ENCODE assay signal across 21 cellular contexts in the genomic region with DNA sequence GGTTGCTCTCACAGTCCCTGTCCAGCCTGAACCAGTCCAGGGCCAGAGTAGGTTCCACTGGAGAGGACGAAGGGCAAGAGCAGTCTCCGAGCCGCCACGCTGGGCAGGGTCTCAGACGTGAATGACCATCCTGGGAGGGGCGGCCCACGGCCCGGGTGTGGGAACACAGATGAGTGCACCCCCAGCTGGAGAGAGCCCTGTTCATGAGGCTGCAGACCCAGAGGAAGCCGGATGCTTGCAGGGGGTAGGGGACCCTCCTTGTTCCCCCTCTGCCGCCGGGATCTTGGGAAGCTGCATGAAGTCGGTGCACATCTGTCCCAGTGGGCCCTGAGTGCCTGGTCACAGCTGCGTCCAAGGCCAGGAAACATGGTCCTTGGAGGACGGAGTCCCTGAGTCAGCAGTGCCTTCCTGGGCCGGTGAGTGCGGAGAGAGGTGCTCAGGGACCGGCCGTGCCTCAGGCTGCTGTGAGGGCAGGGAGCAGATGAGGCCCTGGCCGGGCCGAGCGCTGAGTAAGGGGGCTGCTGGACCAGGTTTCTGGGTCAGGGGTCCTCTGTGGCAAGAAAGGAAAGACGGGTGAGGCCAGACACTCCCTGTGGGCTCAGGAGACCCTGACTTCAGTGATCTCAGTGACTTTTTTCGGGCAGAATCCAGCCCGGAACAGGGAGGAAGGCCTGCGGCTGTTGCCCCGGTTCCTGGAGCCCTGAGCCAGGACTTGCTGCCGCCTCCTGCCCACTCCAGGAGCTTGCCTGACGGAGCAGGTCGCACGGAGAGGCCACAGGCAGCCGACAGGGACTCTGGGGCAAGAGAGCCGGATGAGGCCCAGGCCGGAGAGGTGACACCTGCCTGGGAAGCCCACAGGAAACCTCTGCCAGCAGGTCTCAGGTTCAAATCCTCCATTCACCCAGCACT.
"Had no signal": no experiment of that assay in that cellular context is flagged by ENCODE, and none has a peak within 500 bp of the region (broad histone marks: within the 10 kb centered on the region; RNA-seq: fewer than 3 reads in every experiment).

No MANE protein-coding gene starts in this region.

- H3K4me1 ChIP-seq: testis had no signal

- DNase-seq: activated CD4-positive, alpha-beta T cell treated with anti-CD3 and anti-CD28 coated beads, Interleukin-2, amount 10 ng/mL, durations not matched to agents 24 days and 14 days; activated CD4-positive, CD25-positive, alpha-beta regulatory T cell; activated CD8-positive, alpha-beta memory T cell treated with anti-CD3 and anti-CD28 coated beads, Interleukin-2, amount 50 U/mL, for 4 hours; activated CD8-positive, alpha-beta T cell treated with anti-CD3 and anti-CD28 coated beads, Interleukin-2, amount 10 ng/mL, durations not matched to agents 7 days and 5 days; activated gamma-delta T cell treated with Interleukin-2 at 50 U/mL for 16 hours; activated naive CD8-positive, alpha-beta T cell treated with anti-CD3 and anti-CD28 coated beads, Interleukin-2, amount 10 ng/mL, durations not matched to agents 7 days and 5 days; activated T-cell treated with anti-CD3 and anti-CD28 coated beads, Interleukin-2, amount 50 U/mL, for 72 hours; anterior cingulate cortex; cerebellar nuclear complex; effector memory CD4-positive, alpha-beta T cell; foreskin melanocyte; head of caudate nucleus; left cardiac atrium; mucosa of descending colon; naive thymus-derived CD4-positive, alpha-beta T cell; nucleus accumbens; small intestine; T-helper 17 cell; testis had no signal

- H3K9me3 ChIP-seq: mucosa of descending colon, right atrium auricular region, testis had no signal

- H3K27ac ChIP-seq: right atrium auricular region, testis had no signal

- FAIRE-seq: small intestine had no signal

- H3K4me3 ChIP-seq: lung, mucosa of descending colon, right atrium auricular region, testis had no signal

- ATAC-seq: activated CD8-positive, alpha-beta T cell treated with anti-CD3 and anti-CD28 coated beads, Interleukin-2, amount 10 ng/mL, durations not matched to agents 7 days and 5 days; activated T-cell treated with anti-CD3 and anti-CD28 coated beads, Interleukin-2, amount 50 U/mL, for 72 hours; left cardiac atrium; mucosa of descending colon; naive thymus-derived CD4-positive, alpha-beta T cell; T-helper 17 cell had no signal

- H3K27me3 ChIP-seq: right atrium auricular region, testis had no signal
